In the genomic region with DNA sequence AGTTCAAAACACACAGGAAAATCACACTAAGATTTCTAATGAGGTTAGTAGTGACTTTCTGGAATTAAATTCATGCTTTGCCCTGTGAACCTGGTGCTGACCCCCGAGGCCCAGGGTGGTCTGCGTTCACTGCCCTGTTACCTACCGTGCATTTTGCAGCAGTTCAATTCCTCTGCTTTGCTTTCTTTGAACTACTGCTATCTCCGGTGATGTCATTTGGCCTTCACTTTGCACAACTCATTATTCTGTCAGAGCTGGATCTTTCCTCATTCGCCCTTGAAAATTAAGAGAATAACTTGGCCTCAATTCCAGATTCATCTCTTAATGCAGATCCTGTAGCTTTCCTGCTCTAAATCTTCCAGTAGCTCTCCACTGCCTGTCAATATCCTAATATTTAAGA, we compare ENCODE assay signal across 24 cellular contexts. TPM values are rescaled to one million over a fixed set of nuclear protein-coding genes. Genes with fewer than 3 reads are reported as not detected.
DNase-seq lines count a peak whose midpoint lies in the region; ATAC-seq and TF ChIP-seq lines count a peak whose summit lies in the region.
"Had no signal": no experiment of that assay in that cellular context is flagged by ENCODE, and none has a peak within 500 bp of the region (broad histone marks: within the 10 kb centered on the region; RNA-seq: fewer than 3 reads in every experiment).

No MANE protein-coding gene starts in this region.

- CTCF ChIA-PET in activated CD8-positive, alpha-beta T cell treated with anti-CD3 and anti-CD28 coated beads, Interleukin-2, amount 10 ng/mL, durations not matched to agents 7 days and 5 days (lab: Charles Lee): interaction anchor here (1.0 to 2.3 kb wide), 10 partner anchors 8 to 119 kb away, joined by 3 to 12 read pairs (median 5); no protein-coding TSS in a partner anchor
- CTCF ChIA-PET in activated CD8-positive, alpha-beta T cell treated with anti-CD3 and anti-CD28 coated beads for 36 hours (lab: Charles Lee): interaction anchor here (0.8 to 2.2 kb wide), 6 partner anchors 10 to 118 kb away, joined by 3 to 6 read pairs (median 5); no protein-coding TSS in a partner anchor
- CTCF ChIA-PET in CD8-positive, alpha-beta memory T cell (lab: Charles Lee): interaction anchor here (0.8 to 3.0 kb wide), 8 partner anchors 8 to 119 kb away, joined by 3 to 8 read pairs (median 4); partner anchors contain the start of gene LCP1
- CTCF ChIA-PET in naive thymus-derived CD4-positive, alpha-beta T cell (lab: Charles Lee): interaction anchor here (0.9 to 2.1 kb wide), 6 partner anchors 8 to 118 kb away, joined by 3 to 6 read pairs (median 4); no protein-coding TSS in a partner anchor

- H3K27me3 ChIP-seq in CD8-positive, alpha-beta memory T cell (ENCODE audit: insufficient read depth, low read length, poor library complexity, severe bottlenecking): no peaks in the 10 kb centered on the region
- H3K27me3 ChIP-seq in naive thymus-derived CD4-positive, alpha-beta T cell (ENCODE audit: control insufficient read depth in 2 of 2, insufficient read depth in 2 of 2, low read length in 2 of 2): no peaks in the 10 kb centered on the region
- H3K27me3 ChIP-seq in Peyer's patch: no peaks in the 10 kb centered on the region

- no peaks in the 10 kb centered on the region for H3K36me3 ChIP-seq in CD8-positive, alpha-beta memory T cell (ENCODE audit: insufficient read depth, low read length)
- no peaks in the 10 kb centered on the region for H3K36me3 ChIP-seq in naive thymus-derived CD4-positive, alpha-beta T cell (ENCODE audit: control insufficient read depth in 2 of 3, insufficient read depth in 3 of 3, low read length in 3 of 3)
- H3K36me3 ChIP-seq in Peyer's patch: no peaks in the 10 kb centered on the region

- peaks cover 34% of the 10 kb centered on the region for H3K4me1 ChIP-seq in CD8-positive, alpha-beta memory T cell (ENCODE audit: insufficient read depth, low read length)
- H3K4me1 ChIP-seq in naive thymus-derived CD4-positive, alpha-beta T cell (ENCODE audit: control insufficient read depth in 2 of 2, insufficient read depth in 2 of 2, low read length in 2 of 2): peaks cover 13 to 22% of the 10 kb centered on the region in 2 donors
- no peaks in the 10 kb centered on the region for H3K4me1 ChIP-seq in Peyer's patch

- POLR2A ChIA-PET in activated CD8-positive, alpha-beta T cell treated with anti-CD3 and anti-CD28 coated beads, Interleukin-2, amount 10 ng/mL, durations not matched to agents 7 days and 5 days (lab: Charles Lee): interaction anchor here (0.8 to 1.3 kb wide), 7 partner anchors 8 to 658 kb away, joined by 3 to 10 read pairs (median 3); partner anchors contain the start of gene LCP1
- POLR2A ChIA-PET in activated CD8-positive, alpha-beta T cell treated with anti-CD3 and anti-CD28 coated beads for 36 hours (lab: Charles Lee): interaction anchor here (1.4 kb wide), 1 partner anchor 8 kb away, joined by 5 read pairs; the partner anchor contains the start of gene LRRC63
- POLR2A ChIA-PET in CD8-positive, alpha-beta memory T cell (lab: Charles Lee): interaction anchor here (1.1 kb wide), 1 partner anchor 21 kb away, joined by 8 read pairs; the partner anchor contains the start of gene LCP1
- POLR2A ChIA-PET in naive thymus-derived CD4-positive, alpha-beta T cell (lab: Charles Lee): interaction anchor here (1.0 to 2.5 kb wide), 6 partner anchors 8 to 31 kb away, joined by 3 to 20 read pairs (median 8); partner anchors contain the start of genes LCP1 and LRRC63

- no peak for TF ChIP-seq POLR2A in Peyer's patch (IDR thresholded peaks at IDR 0.05)

- H3K4me3 ChIP-seq in CD8-positive, alpha-beta memory T cell (ENCODE audit: low read length): no peak overlapping the region
- no peak overlapping the region for H3K4me3 ChIP-seq in naive thymus-derived CD4-positive, alpha-beta T cell (ENCODE audit: low read length)
- H3K4me3 ChIP-seq in Peyer's patch: no peak overlapping the region
- H3K4me3 ChIP-seq: K562 had no signal

- H3K9me3 Mint-ChIP-seq in activated CD8-positive, alpha-beta T cell treated with anti-CD3 and anti-CD28 coated beads, Interleukin-2, amount 10 ng/mL, durations not matched to agents 7 days and 5 days (ENCODE audit: insufficient read depth): no peaks in the 10 kb centered on the region
- no peaks in the 10 kb centered on the region for H3K9me3 Mint-ChIP-seq in activated CD8-positive, alpha-beta T cell treated with anti-CD3 and anti-CD28 coated beads for 36 hours
- no peaks in the 10 kb centered on the region for H3K9me3 Mint-ChIP-seq in CD8-positive, alpha-beta memory T cell
- H3K9me3 Mint-ChIP-seq in activated T-helper 17 cell treated with anti-CD3 and anti-CD28 coated beads, Interleukin-2, amount 50 U/mL, for 72 hours: no peaks in the 10 kb centered on the region
- no peaks in the 10 kb centered on the region for H3K9me3 Mint-ChIP-seq in naive thymus-derived CD4-positive, alpha-beta T cell
- H3K9me3 Mint-ChIP-seq: CD14-positive monocyte had no signal

- H3K27ac Mint-ChIP-seq in activated CD8-positive, alpha-beta T cell treated with anti-CD3 and anti-CD28 coated beads, Interleukin-2, amount 10 ng/mL, durations not matched to agents 7 days and 5 days: peak overlapping the region; percentile 45
- H3K27ac Mint-ChIP-seq in activated CD8-positive, alpha-beta T cell treated with anti-CD3 and anti-CD28 coated beads for 36 hours: no peak overlapping the region
- H3K27ac Mint-ChIP-seq in CD8-positive, alpha-beta memory T cell: peak overlapping the region in 7 of 8 donors; percentile 14 to 77 (median 36)
- peak overlapping the region; percentile 41 for H3K27ac Mint-ChIP-seq in activated T-helper 17 cell treated with anti-CD3 and anti-CD28 coated beads, Interleukin-2, amount 50 U/mL, for 72 hours
- peak overlapping the region in 8 of 9 donors; percentile 0 to 83 (median 55) for H3K27ac Mint-ChIP-seq in naive thymus-derived CD4-positive, alpha-beta T cell
- H3K27ac Mint-ChIP-seq: B cell had no signal

- no peak overlapping the region for H3K4me3 Mint-ChIP-seq in activated CD8-positive, alpha-beta T cell treated with anti-CD3 and anti-CD28 coated beads, Interleukin-2, amount 10 ng/mL, durations not matched to agents 7 days and 5 days
- no peak overlapping the region for H3K4me3 Mint-ChIP-seq in activated CD8-positive, alpha-beta T cell treated with anti-CD3 and anti-CD28 coated beads for 36 hours
- peak overlapping the region in 1 of 7 donors; percentile 4 for H3K4me3 Mint-ChIP-seq in CD8-positive, alpha-beta memory T cell
- H3K4me3 Mint-ChIP-seq in activated T-helper 17 cell treated with anti-CD3 and anti-CD28 coated beads, Interleukin-2, amount 50 U/mL, for 72 hours: peak overlapping the region; percentile 5
- H3K4me3 Mint-ChIP-seq in naive thymus-derived CD4-positive, alpha-beta T cell: peak overlapping the region in 3 of 10 donors; percentile 7 to 55 (median 8)
- H3K4me3 Mint-ChIP-seq: B cell, CD14-positive monocyte had no signal

- H3K36me3 Mint-ChIP-seq in activated CD8-positive, alpha-beta T cell treated with anti-CD3 and anti-CD28 coated beads, Interleukin-2, amount 10 ng/mL, durations not matched to agents 7 days and 5 days (ENCODE audit: low read depth): peaks cover 6% of the 10 kb centered on the region
- H3K36me3 Mint-ChIP-seq in activated CD8-positive, alpha-beta T cell treated with anti-CD3 and anti-CD28 coated beads for 36 hours (ENCODE audit: low read depth): no peaks in the 10 kb centered on the region
- no peaks in the 10 kb centered on the region for H3K36me3 Mint-ChIP-seq in CD8-positive, alpha-beta memory T cell
- H3K36me3 Mint-ChIP-seq in activated T-helper 17 cell treated with anti-CD3 and anti-CD28 coated beads, Interleukin-2, amount 50 U/mL, for 72 hours (ENCODE audit: low read depth): no peaks in the 10 kb centered on the region
- H3K36me3 Mint-ChIP-seq in naive thymus-derived CD4-positive, alpha-beta T cell: peaks cover 0 to 13% (median 0%) of the 10 kb centered on the region in 5 donors
- H3K36me3 Mint-ChIP-seq: CD14-positive monocyte had no signal

- H3K27ac ChIP-seq in CD8-positive, alpha-beta memory T cell (ENCODE audit: low read depth, low read length): no peak overlapping the region
- no peak overlapping the region for H3K27ac ChIP-seq in naive thymus-derived CD4-positive, alpha-beta T cell (ENCODE audit: low read depth, low read length)
- no peak overlapping the region for H3K27ac ChIP-seq in Peyer's patch
- H3K27ac ChIP-seq: HL-60 had no signal

- no peaks in the 10 kb centered on the region for H3K9me3 ChIP-seq in CD8-positive, alpha-beta memory T cell (ENCODE audit: low read length)
- no peaks in the 10 kb centered on the region for H3K9me3 ChIP-seq in naive thymus-derived CD4-positive, alpha-beta T cell (ENCODE audit: control insufficient read depth in 2 of 3, low read length in 3 of 3)
- H3K9me3 ChIP-seq in Peyer's patch: no peaks in the 10 kb centered on the region

- H3K4me1 Mint-ChIP-seq in activated CD8-positive, alpha-beta T cell treated with anti-CD3 and anti-CD28 coated beads, Interleukin-2, amount 10 ng/mL, durations not matched to agents 7 days and 5 days (ENCODE audit: low read depth): peaks cover 62% of the 10 kb centered on the region
- peaks cover 47% of the 10 kb centered on the region for H3K4me1 Mint-ChIP-seq in activated CD8-positive, alpha-beta T cell treated with anti-CD3 and anti-CD28 coated beads for 36 hours (ENCODE audit: low read depth)
- peaks cover 32 to 63% (median 42%) of the 10 kb centered on the region in 3 donors for H3K4me1 Mint-ChIP-seq in CD8-positive, alpha-beta memory T cell
- peaks cover 23% of the 10 kb centered on the region for H3K4me1 Mint-ChIP-seq in activated T-helper 17 cell treated with anti-CD3 and anti-CD28 coated beads, Interleukin-2, amount 50 U/mL, for 72 hours
- peaks cover 9 to 65% (median 48%) of the 10 kb centered on the region in 7 donors for H3K4me1 Mint-ChIP-seq in naive thymus-derived CD4-positive, alpha-beta T cell

- DNase-seq in activated CD8-positive, alpha-beta T cell treated with anti-CD3 and anti-CD28 coated beads, Interleukin-2, amount 10 ng/mL, durations not matched to agents 7 days and 5 days: no peak
- no peak for DNase-seq in activated CD8-positive, alpha-beta T cell treated with anti-CD3 and anti-CD28 coated beads for 36 hours
- no peak for DNase-seq in CD8-positive, alpha-beta memory T cell
- no peak for DNase-seq in naive thymus-derived CD4-positive, alpha-beta T cell
- DNase-seq in Peyer's patch: no peak
- DNase-seq: GOT3, HCEC 1CT, MV-4-11, NCI-H1694, NCI-H2081, NCI-H2171, NCI-H524 treated with DMSO at 0.1 percent for 48 hours, NCI-H82 had no signal

- intact Hi-C loops in activated CD8-positive, alpha-beta T cell treated with anti-CD3 and anti-CD28 coated beads for 36 hours (cut with micrococcal nuclease): no loop called here
- intact Hi-C loops in naive thymus-derived CD4-positive, alpha-beta T cell (cut with micrococcal nuclease): loop anchor here (1.0 kb wide), 4 partner anchors 8 to 21 kb away; partner anchors contain the start of genes LRRC63 (in 2 of the 2) and LCP1 (in 1 of the 2)

- ATAC-seq in activated CD8-positive, alpha-beta T cell treated with anti-CD3 and anti-CD28 coated beads, Interleukin-2, amount 10 ng/mL, durations not matched to agents 7 days and 5 days: no peak
- ATAC-seq in activated CD8-positive, alpha-beta T cell treated with anti-CD3 and anti-CD28 coated beads for 36 hours: no peak
- no peak for ATAC-seq in activated T-helper 17 cell treated with anti-CD3 and anti-CD28 coated beads, Interleukin-2, amount 50 U/mL, for 72 hours (replicated peaks)
- no peak for ATAC-seq in naive thymus-derived CD4-positive, alpha-beta T cell
- no peak for ATAC-seq in HG03520 (IDR thresholded peaks at IDR 0.05; ENCODE audit: unreplicated experiment)
- no peak for ATAC-seq in GM21723 (IDR thresholded peaks at IDR 0.05; ENCODE audit: unreplicated experiment)
- ATAC-seq: HepG2, K562, Panc1 had no signal

- H3K27me3 Mint-ChIP-seq in activated CD8-positive, alpha-beta T cell treated with anti-CD3 and anti-CD28 coated beads, Interleukin-2, amount 10 ng/mL, durations not matched to agents 7 days and 5 days (ENCODE audit: low read depth): no peaks in the 10 kb centered on the region
- no peaks in the 10 kb centered on the region for H3K27me3 Mint-ChIP-seq in activated CD8-positive, alpha-beta T cell treated with anti-CD3 and anti-CD28 coated beads for 36 hours
- no peaks in the 10 kb centered on the region for H3K27me3 Mint-ChIP-seq in CD8-positive, alpha-beta memory T cell
- H3K27me3 Mint-ChIP-seq in activated T-helper 17 cell treated with anti-CD3 and anti-CD28 coated beads, Interleukin-2, amount 50 U/mL, for 72 hours: no peaks in the 10 kb centered on the region
- no peaks in the 10 kb centered on the region for H3K27me3 Mint-ChIP-seq in naive thymus-derived CD4-positive, alpha-beta T cell
- H3K27me3 Mint-ChIP-seq: B cell had no signal

- no peak for TF ChIP-seq CTCF in activated CD8-positive, alpha-beta T cell treated with anti-CD3 and anti-CD28 coated beads for 36 hours (IDR thresholded peaks at IDR 0.05)
- TF ChIP-seq CTCF in Peyer's patch (IDR thresholded peaks at IDR 0.05): no peak

RNA-seq across cellular contexts. Expression of gene LRRC63, which starts 8.8 kb away (rescaled TPM):
- 1 to 10 TPM; 1.7 to 2.2 TPM for total RNA-seq in activated CD8-positive, alpha-beta T cell treated with anti-CD3 and anti-CD28 coated beads, Interleukin-2, amount 10 ng/mL, durations not matched to agents 7 days and 5 days
- total RNA-seq in activated CD8-positive, alpha-beta T cell treated with anti-CD3 and anti-CD28 coated beads for 36 hours: under 1 TPM; 0.47 to 0.59 TPM
- total RNA-seq in CD8-positive, alpha-beta memory T cell: under 1 TPM; 0.55 TPM
- not detected for polyA plus RNA-seq in CD8-positive, alpha-beta memory T cell
- 1 to 10 TPM; 1.0 to 1.3 TPM for total RNA-seq in activated T-helper 17 cell treated with anti-CD3 and anti-CD28 coated beads, Interleukin-2, amount 50 U/mL, for 72 hours
- total RNA-seq in naive thymus-derived CD4-positive, alpha-beta T cell: under 1 TPM; 0.19 to 0.80 (median 0.49) TPM
- under 1 TPM in 1 of 2 donors, not detected in 1; 0.31 TPM for polyA plus RNA-seq in naive thymus-derived CD4-positive, alpha-beta T cell
- total RNA-seq in Peyer's patch: under 1 TPM in 1 of 4 donors, not detected in 3; 0.40 TPM
- total RNA-seq: G401, HepG2, HT-29 had no signal
- polyA plus RNA-seq: CD14-positive monocyte, HepG2 had no signal

RNA-seq across cellular contexts. Expression of gene LCP1, which starts 21.0 kb away (rescaled TPM):
- total RNA-seq in activated CD8-positive, alpha-beta T cell treated with anti-CD3 and anti-CD28 coated beads, Interleukin-2, amount 10 ng/mL, durations not matched to agents 7 days and 5 days: 1,000 to 10,000 TPM; 1,296 to 1,321 TPM
- 1,000 to 10,000 TPM; 1,014 to 1,019 TPM for total RNA-seq in activated CD8-positive, alpha-beta T cell treated with anti-CD3 and anti-CD28 coated beads for 36 hours
- total RNA-seq in CD8-positive, alpha-beta memory T cell: 100 to 1,000 TPM; 838 to 869 TPM
- 1,545 TPM for polyA plus RNA-seq in CD8-positive, alpha-beta memory T cell
- 100 to 1,000 TPM; 727 to 916 TPM for total RNA-seq in activated T-helper 17 cell treated with anti-CD3 and anti-CD28 coated beads, Interleukin-2, amount 50 U/mL, for 72 hours
- total RNA-seq in naive thymus-derived CD4-positive, alpha-beta T cell: 100 to 1,000 TPM; 293 to 989 (median 355) TPM
- 100 to 1,000 TPM; 764 to 902 TPM for polyA plus RNA-seq in naive thymus-derived CD4-positive, alpha-beta T cell
- total RNA-seq in Peyer's patch: 100 to 1,000 TPM in 1 of 4 donors, 10 to 100 TPM in 3; 11.1 to 167 (median 19.2) TPM
- total RNA-seq: G401, HT-29 had no signal
